Comparison of ENCODE assay signal across 9 cellular contexts in the genomic region with DNA sequence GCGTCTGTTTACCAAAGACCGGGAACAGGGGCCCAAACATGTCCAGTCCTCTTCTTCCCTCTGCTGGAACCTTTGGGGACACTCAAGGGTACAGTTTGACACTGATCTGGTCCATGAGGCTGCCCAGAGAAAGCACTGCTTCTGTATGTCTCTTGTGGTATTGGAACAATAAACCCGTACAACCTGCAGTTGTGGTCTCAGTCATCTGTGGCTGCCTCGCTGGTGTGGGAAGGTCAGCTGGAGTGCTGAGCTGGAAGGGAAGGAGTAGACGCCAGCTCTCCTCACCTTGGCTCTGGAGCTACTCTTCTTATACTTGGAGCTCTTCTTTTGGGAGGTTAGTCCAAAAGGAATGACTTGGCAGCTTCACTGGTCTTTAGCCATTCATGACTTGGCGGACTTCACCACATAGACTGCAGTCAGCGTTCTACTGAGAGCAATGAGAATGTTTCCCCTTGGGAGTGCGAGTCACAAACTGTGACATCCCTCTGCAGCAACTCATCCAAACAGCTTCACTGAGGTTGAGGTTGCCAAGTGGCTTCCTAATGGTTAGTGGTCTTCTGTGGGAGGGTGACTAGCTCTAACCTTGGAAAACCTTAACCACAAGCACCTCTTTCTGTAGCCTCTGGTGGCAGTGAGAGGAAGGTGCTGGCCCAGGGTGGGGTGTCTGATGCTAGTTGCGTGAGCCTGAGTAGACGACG.
DNase-seq lines count a peak whose midpoint lies in the region; ATAC-seq, FAIRE-seq and TF ChIP-seq lines count a peak whose summit lies in the region.
"Had no signal": no experiment of that assay in that cellular context is flagged by ENCODE, and none has a peak within 500 bp of the region (broad histone marks: within the 10 kb centered on the region; RNA-seq: fewer than 3 reads in every experiment).

No MANE protein-coding gene starts in this region.

- no peak overlapping the region for H3K14ac ChIP-seq in H1 (ENCODE audit: insufficient read length)

- no peak overlapping the region for H3K4me3 Mint-ChIP-seq in nephron progenitor cell

- H3K36me3 ChIP-seq in DND-41 (ENCODE audit: insufficient read depth, low read length) (peaks cover 95% of the 10 kb centered on the region), H1 (ENCODE audit: control insufficient read depth in 2 of 4, insufficient read depth in 4 of 4, low read length in 3 of 4) (peaks cover 3 to 22% (median 14%) of the 10 kb centered on the region in 4 experiments; a peak in 5 of 8 replicates), esophagus squamous epithelium (peaks cover 29 to 81% (median 33%) of the 10 kb centered on the region in 3 donors)

- H2BK20ac ChIP-seq in H1 (ENCODE audit: low read length): no peak overlapping the region

- no peak overlapping the region for H4K8ac ChIP-seq in H1 (ENCODE audit: extremely low read depth, insufficient read depth, low read length)

- FAIRE-seq in H1 (lab: Jason Lieb, UNC): no peak

- H3K36me3 Mint-ChIP-seq in nephron progenitor cell (ENCODE audit: low read depth): peaks cover 59% of the 10 kb centered on the region

- no peak overlapping the region for H4K91ac ChIP-seq in H1 (replicated peaks; ENCODE audit: insufficient read length, low read length)

- H3K9me3 ChIP-seq in DND-41 (ENCODE audit: insufficient read depth, low read length, severe bottlenecking) (no peaks in the 10 kb centered on the region), H1 (ENCODE audit: insufficient read depth in 2 of 2, low read depth in 1 of 2, low read length in 1 of 2) (no peaks in the 10 kb centered on the region), esophagus squamous epithelium (no peaks in the 10 kb centered on the region)
- H3K9me3 ChIP-seq: body of pancreas had no signal

- H3K4me3 ChIP-seq in DND-41 (ENCODE audit: low read depth in 1 of 2, low read length in 2 of 2) (no peak overlapping the region), H1 (ENCODE audit: extremely low read depth in 1 of 4, insufficient read depth in 2 of 4, low read depth in 3 of 4, low read length in 4 of 4) (no peak overlapping the region), esophagus squamous epithelium (no peak overlapping the region)
- H3K4me3 ChIP-seq: body of pancreas had no signal

- no peaks in the 10 kb centered on the region for H3K9me3 Mint-ChIP-seq in nephron progenitor cell

- no peak overlapping the region for H3K56ac ChIP-seq in H1 (replicated peaks; ENCODE audit: insufficient read length, low read depth, low read length)

- H3K27ac ChIP-seq in DND-41 (ENCODE audit: low read length) (no peak overlapping the region; the same call in 1 of the 2 replicates), H1 (ENCODE audit: low read depth, low read length) (no peak overlapping the region), esophagus squamous epithelium (no peak overlapping the region)
- H3K27ac ChIP-seq: body of pancreas had no signal

- H3K4me2 ChIP-seq in DND-41 (ENCODE audit: insufficient read depth, low read length) (no peak overlapping the region), H1 (ENCODE audit: insufficient read depth in 1 of 2, low read depth in 2 of 2, low read length in 2 of 2) (no peak overlapping the region)

- DNase-seq in DND-41 (peak; percentile 33), MV-4-11 (lab: John Stamatoyannopoulos, UW) (peak; percentile 66), H1 (ENCODE audit: low read depth in 1 of 2, low spot score in 2 of 2) (no peak), nephron progenitor cell (no peak), esophagus squamous epithelium (lab: John Stamatoyannopoulos, UW) (no peak), SIG-M5 treated with dmso at 0.1 percent for 504 hours (lab: John Stamatoyannopoulos, UW; ENCODE audit: unreplicated experiment) (no peak)
- peak; percentile 59 for DNase-seq in stimulated activated CD4-positive, alpha-beta T cell treated with anti-CD3 and anti-CD28 coated beads, Interleukin-1b, Interleukin-23, amount 100 ng/mL, for 48 hours
- DNase-seq: body of pancreas had no signal

- H3K18ac ChIP-seq in H1 (ENCODE audit: extremely low read depth, low read length): no peak overlapping the region

- H3K79me2 ChIP-seq in DND-41 (ENCODE audit: insufficient read depth, low read length) (peaks cover 2% of the 10 kb centered on the region; the same call in 1 of the 2 replicates), H1 (ENCODE audit: control insufficient read depth in 1 of 2, insufficient read depth in 2 of 2, low read length in 2 of 2) (no peaks in the 10 kb centered on the region)

- TF ChIP-seq POLR2A in H1 (IDR thresholded peaks at IDR 0.05; ENCODE audit: control extremely low read depth in 1 of 2, low read depth in 2 of 2, low read length in 2 of 2) (no peak), esophagus squamous epithelium (IDR thresholded peaks at IDR 0.05) (no peak)

- H2BK120ac ChIP-seq in H1 (replicated peaks; ENCODE audit: low read depth, low read length): no peak overlapping the region

- H2AFZ ChIP-seq in DND-41 (ENCODE audit: low read depth, low read length) (no peak overlapping the region), H1 (ENCODE audit: low read length) (no peak overlapping the region)

- peak; percentile 22 to 37; a peak in 3 of 4 replicates for TF ChIP-seq RAD21 in H1 (IDR thresholded peaks at IDR 0.05 in 1 of 2, conservative IDR thresholded peaks at IDR 0.05 in 1 of 2; ENCODE audit: low read depth in 2 of 2, low read length in 2 of 2)

- intact Hi-C loops in esophagus squamous epithelium (cut with DNase I): no loop called here

- peak; percentile 27 for TF ChIP-seq CTCF in DND-41 (IDR thresholded peaks at IDR 0.05; ENCODE audit: borderline replicate concordance, extremely low read depth, low read length, poor library complexity, severe bottlenecking)
- TF ChIP-seq CTCF in H1 (IDR thresholded peaks at IDR 0.05; ENCODE audit: control extremely low read depth in 1 of 3, insufficient read depth in 1 of 3, low read depth in 1 of 3, low read length in 3 of 3): no peak
- TF ChIP-seq CTCF in nephron progenitor cell (IDR thresholded peaks at IDR 0.05): no peak
- TF ChIP-seq CTCF in esophagus squamous epithelium (IDR thresholded peaks at IDR 0.05): no peak

- H3K27me3 ChIP-seq in DND-41 (ENCODE audit: insufficient read depth, low read length, poor library complexity): no peaks in the 10 kb centered on the region
- no peaks in the 10 kb centered on the region for H3K27me3 ChIP-seq in H1 (replicated peaks in 1 of 4; ENCODE audit: control insufficient read depth in 3 of 4, extremely low read depth in 1 of 4, insufficient read depth in 3 of 4, low read length in 3 of 4)
- no peaks in the 10 kb centered on the region for H3K27me3 ChIP-seq in esophagus squamous epithelium
- H3K27me3 ChIP-seq: body of pancreas had no signal

- ATAC-seq in DND-41 (ENCODE audit: insufficient read depth, low read depth): peak; percentile 52
- no peak for ATAC-seq in GM21515 (IDR thresholded peaks at IDR 0.05; ENCODE audit: unreplicated experiment)
- ATAC-seq: body of pancreas had no signal

- no peak overlapping the region for H3K27ac Mint-ChIP-seq in nephron progenitor cell

- H2BK5ac ChIP-seq in H1 (ENCODE audit: low read depth, low read length): no peak overlapping the region

- peaks cover 3% of the 10 kb centered on the region for H3K27me3 Mint-ChIP-seq in nephron progenitor cell (ENCODE audit: low read depth, poor library complexity)

- no peak overlapping the region for H2AK5ac ChIP-seq in H1 (ENCODE audit: low read depth, low read length)

- no peaks in the 10 kb centered on the region for H3K23me2 ChIP-seq in H1 (ENCODE audit: low read depth, low read length)

- no peak overlapping the region for H3K9ac ChIP-seq in DND-41 (ENCODE audit: low read depth, low read length)
- H3K9ac ChIP-seq in H1 (replicated peaks in 1 of 4; ENCODE audit: extremely low read depth in 1 of 4, low read depth in 3 of 4, low read length in 3 of 4): no peak overlapping the region

- 93% methylated on average over 10 of the region's 11 CpGs; no CpG with 5 or more reads in 1 of the 2 experiments for WGBS in H1 (ENCODE audit: extremely low coverage in 1 of 2, insufficient coverage in 1 of 2, insufficient read length in 1 of 2, insufficient replicate concordance in 2 of 2, low coverage in 1 of 2, low lambda C conversion rate in 2 of 2, missing lambda C conversion rate in 1 of 2), 2 experiments
- WGBS in esophagus squamous epithelium, 2 donors: 88 to 89% methylated on average over 6 to 10 of the region's 11 CpGs

- H3K4me1 ChIP-seq in DND-41 (ENCODE audit: insufficient read depth, low read length) (no peaks in the 10 kb centered on the region), H1 (replicated peaks in 1 of 4; ENCODE audit: control insufficient read depth in 3 of 4, insufficient read depth in 4 of 4, low read length in 3 of 4) (peaks cover 0 to 3% (median 0%) of the 10 kb centered on the region in 4 experiments; a peak in 1 of 7 replicates), esophagus squamous epithelium (no peaks in the 10 kb centered on the region)

- H2BK12ac ChIP-seq in H1 (ENCODE audit: low read depth, low read length): no peak overlapping the region

- H3K79me1 ChIP-seq in H1 (ENCODE audit: low read depth, low read length): no peaks in the 10 kb centered on the region; the same call in 1 of the 2 replicates

- H3K23ac ChIP-seq in H1 (ENCODE audit: insufficient read length): no peak overlapping the region

- POLR2A ChIA-PET in H1 (lab: Charles Lee; ENCODE audit: partially characterized antibody): no interaction called here

- peaks cover 61% of the 10 kb centered on the region for H4K20me1 ChIP-seq in DND-41 (ENCODE audit: insufficient read depth, low read length)
- H4K20me1 ChIP-seq in H1 (replicated peaks in 1 of 2; ENCODE audit: control insufficient read depth in 1 of 2, insufficient read depth in 2 of 2, low read length in 2 of 2): peaks cover 2 to 9% of the 10 kb centered on the region in 2 experiments

- CTCF ChIA-PET in H1 (lab: Charles Lee; ENCODE audit: partially characterized antibody): interaction anchor here (0.7 to 1.4 kb wide), 7 partner anchors 9 to 339 kb away, joined by 3 to 6 read pairs (median 4); no protein-coding TSS in a partner anchor

- TF ChIP-seq EP300 in H1 (IDR thresholded peaks at IDR 0.05; ENCODE audit: borderline replicate concordance in 1 of 2, low read depth in 2 of 2, low read length in 2 of 2): no peak

- H3K4me1 Mint-ChIP-seq in nephron progenitor cell: peaks cover 7% of the 10 kb centered on the region

- no peak overlapping the region for H4K5ac ChIP-seq in H1 (ENCODE audit: insufficient read length, low read depth, low read length)

- no peak overlapping the region for H2BK15ac ChIP-seq in H1 (ENCODE audit: low read length)

- H3K4ac ChIP-seq in H1 (replicated peaks; ENCODE audit: insufficient read length, low read depth, low read length): no peak overlapping the region

TF ChIP-seq in H1, 55 proteins besides CTCF, POLR2A, EP300 and RAD21 (continues in another document):
- TF ChIP-seq NRF1 (IDR thresholded peaks at IDR 0.05; ENCODE audit: low read depth, low read length): no peak
- TF ChIP-seq JUN (IDR thresholded peaks at IDR 0.05; ENCODE audit: low read depth, low read length): no peak
- no peak for TF ChIP-seq KDM4A (IDR thresholded peaks at IDR 0.05; ENCODE audit: low read depth, low read length, severe bottlenecking)
- TF ChIP-seq SP4 (IDR thresholded peaks at IDR 0.05; ENCODE audit: low read length): no peak

Comparison
In these comparisons a context has a peak if more than half of its experiments do, and no peak if none do; other contexts are left out.
1. DNase-seq: peak in DND-41 (single experiment), MV-4-11 (single experiment) and stimulated activated CD4-positive, alpha-beta T cell treated with anti-CD3 and anti-CD28 coated beads, Interleukin-1b, Interleukin-23, amount 100 ng/mL, for 48 hours (single experiment); none in H1 (0 of 2), nephron progenitor cell (single experiment), esophagus squamous epithelium (single experiment) and SIG-M5 treated with dmso at 0.1 percent for 504 hours (single experiment).